ENCODE assay signal across 19 cellular contexts in genomic region chr1:241730031-241730430, GRCh38.
"Had no signal": no experiment of that assay in that cellular context is flagged by ENCODE, and none has a peak within 500 bp of the region (broad histone marks: within the 10 kb centered on the region; RNA-seq: fewer than 3 reads in every experiment).

No MANE protein-coding gene starts in this region.

- H3K27me3 Mint-ChIP-seq: stimulated activated memory B cell treated with anti-CD40 and anti-IgM and Interleukin-4, amounts not matched to agents 10 μg/mL and 1 μg/mL and 100 μg/mL, for 72 hours; stimulated activated naive CD8-positive, alpha-beta T cell treated with anti-CD3 and anti-CD28 coated beads, Interleukin-15, Interleukin-2, amounts not matched to agents 100 ng/mL and 50 ng/mL, for 24 hours had no signal

- H3K36me3 Mint-ChIP-seq: natural killer cell; stimulated activated memory B cell treated with anti-CD40 and anti-IgM and Interleukin-4, amounts not matched to agents 10 μg/mL and 1 μg/mL and 100 μg/mL, for 72 hours had no signal

- DNase-seq: effector memory CD8-positive, alpha-beta T cell; foreskin fibroblast; kidney glomerular epithelial cell; mammary epithelial cell; mucosa of descending colon; natural killer cell; posterior cingulate gyrus; spleen; stimulated activated CD4-positive, alpha-beta T cell treated with anti-CD3 and anti-CD28 coated beads, Interleukin-15, amount 100 ng/mL, for 24 hours; stimulated activated CD4-positive, alpha-beta T cell treated with anti-CD3 and anti-CD28 coated beads, Interleukin-1b, Interleukin-23, amount 100 ng/mL, for 48 hours; stimulated activated CD4-positive, alpha-beta T cell treated with anti-CD3 and anti-CD28 coated beads, Interleukin-4, amount 100 ng/mL, for 24 hours; upper lobe of right lung had no signal

- H3K9me3 Mint-ChIP-seq: dendritic cell treated with granulocyte-macrophage colony-stimulating factor and Interleukin-4, amounts not matched to agents 40 ng/mL and 50 ng/mL, for 4 days; effector memory CD8-positive, alpha-beta T cell; neural crest cell; stimulated activated memory B cell treated with anti-CD40 and anti-IgM and Interleukin-4, amounts not matched to agents 10 μg/mL and 1 μg/mL and 100 μg/mL, for 72 hours; stimulated activated naive CD8-positive, alpha-beta T cell treated with anti-CD3 and anti-CD28 coated beads, Interleukin-15, Interleukin-2, amounts not matched to agents 100 ng/mL and 50 ng/mL, for 24 hours had no signal

- ATAC-seq: effector memory CD8-positive, alpha-beta T cell; gastroesophageal sphincter; left lobe of liver; mucosa of descending colon; natural killer cell; sciatic nerve; stimulated activated memory B cell treated with anti-CD40 and anti-IgM and Interleukin-4, amounts not matched to agents 10 μg/mL and 1 μg/mL and 100 μg/mL, for 72 hours; upper lobe of right lung had no signal

- H3K4me1 Mint-ChIP-seq: natural killer cell; neural crest cell; stimulated activated memory B cell treated with anti-CD40 and anti-IgM and Interleukin-4, amounts not matched to agents 10 μg/mL and 1 μg/mL and 100 μg/mL, for 72 hours had no signal

- H3K4me3 Mint-ChIP-seq: dendritic cell treated with granulocyte-macrophage colony-stimulating factor and Interleukin-4, amounts not matched to agents 40 ng/mL and 50 ng/mL, for 4 days; effector memory CD8-positive, alpha-beta T cell; natural killer cell; neural crest cell; stimulated activated memory B cell treated with anti-CD40 and anti-IgM and Interleukin-4, amounts not matched to agents 10 μg/mL and 1 μg/mL and 100 μg/mL, for 72 hours; stimulated activated naive CD8-positive, alpha-beta T cell treated with anti-CD3 and anti-CD28 coated beads, Interleukin-15, Interleukin-2, amounts not matched to agents 100 ng/mL and 50 ng/mL, for 24 hours had no signal

- H3K27ac Mint-ChIP-seq: dendritic cell treated with granulocyte-macrophage colony-stimulating factor and Interleukin-4, amounts not matched to agents 40 ng/mL and 50 ng/mL, for 4 days; effector memory CD8-positive, alpha-beta T cell; natural killer cell; stimulated activated memory B cell treated with anti-CD40 and anti-IgM and Interleukin-4, amounts not matched to agents 10 μg/mL and 1 μg/mL and 100 μg/mL, for 72 hours; stimulated activated naive CD8-positive, alpha-beta T cell treated with anti-CD3 and anti-CD28 coated beads, Interleukin-15, Interleukin-2, amounts not matched to agents 100 ng/mL and 50 ng/mL, for 24 hours had no signal
